Comparison of ENCODE assay signal across 18 cellular contexts in genomic region chr6:149236584-149236983, GRCh38.
DNase-seq lines count a peak whose midpoint lies in the region; ATAC-seq, FAIRE-seq and TF ChIP-seq lines count a peak whose summit lies in the region.
"Had no signal": no experiment of that assay in that cellular context is flagged by ENCODE, and none has a peak within 500 bp of the region (broad histone marks: within the 10 kb centered on the region; RNA-seq: fewer than 3 reads in every experiment).

No MANE protein-coding gene starts in this region.

- no peak for TF ChIP-seq POLR2A in GM18505 (IDR thresholded peaks at IDR 0.05; ENCODE audit: borderline replicate concordance, extremely low read depth, insufficient read depth, insufficient read length)

- H3K9me3 Mint-ChIP-seq in nephron (peaks cover 3% of the 10 kb centered on the region), Calu3 (ENCODE audit: low read depth, unreplicated experiment) (peaks cover 9% of the 10 kb centered on the region)

- peak; percentile 7 for DNase-seq in NCI-H2029 treated with DMSO at 0.1 percent for 48 hours (lab: John Stamatoyannopoulos, UW)
- DNase-seq in astrocyte of the spinal cord (ENCODE audit: low read depth, low spot score), result peak; percentile 78
- DNase-seq in RWPE1 (ENCODE audit: low spot score), result no peak
- no peak for DNase-seq in Calu3
- DNase-seq in D721Med (ENCODE audit: insufficient read length, low spot score), result no peak
- DNase-seq: activated CD4-positive, alpha-beta T cell treated with anti-CD3 and anti-CD28 coated beads for 36 hours; C1 segment of cervical spinal cord; NCI-H524 treated with DMSO at 0.1 percent for 48 hours; sigmoid colon; stimulated activated naive B cell treated with anti-CD40 and anti-IgM and Interleukin-4, amounts not matched to agents 10 μg/mL and 1 μg/mL and 100 μg/mL, for 72 hours; T-helper 2 cell; trophoblast cell had no signal

- intact Hi-C loops in Calu3 (cut with micrococcal nuclease; ENCODE audit: unreplicated experiment), result no loop called here

- CTCF ChIA-PET in HEK293 (lab: Yijun Ruan, JAX) (no interaction called here), RWPE1 (lab: Yijun Ruan, JAX) (interaction anchor here (0.5 kb wide), 1 partner anchor 16 kb away, joined by 3 read pairs; no protein-coding TSS in a partner anchor), Calu3 (lab: Charles Lee) (no interaction called here)

- peaks cover 39% of the 10 kb centered on the region for H3K4me1 ChIP-seq in HEK293 (ENCODE audit: control insufficient read depth, insufficient read depth, low read length)
- H3K4me1 ChIP-seq: neural progenitor cell had no signal

- H3K27me3 Mint-ChIP-seq in nephron (ENCODE audit: low read depth) (no peaks in the 10 kb centered on the region), Calu3 (ENCODE audit: unreplicated experiment) (no peaks in the 10 kb centered on the region)
- H3K27me3 Mint-ChIP-seq: activated CD4-positive, alpha-beta T cell treated with anti-CD3 and anti-CD28 coated beads for 36 hours; stimulated activated naive B cell treated with anti-CD40 and anti-IgM and Interleukin-4, amounts not matched to agents 10 μg/mL and 1 μg/mL and 100 μg/mL, for 72 hours had no signal

- H3K4me3 ChIP-seq in HEK293 (ENCODE audit: low read depth, low read length), result no peak overlapping the region
- H3K4me3 ChIP-seq in astrocyte of the spinal cord (ENCODE audit: low read depth, low read length), result no peak overlapping the region
- H3K4me3 ChIP-seq: lung, neural progenitor cell, sigmoid colon had no signal

- H3K36me3 ChIP-seq in HEK293 (ENCODE audit: control insufficient read depth in 2 of 2, insufficient read depth in 1 of 2, low read length in 2 of 2), result no peaks in the 10 kb centered on the region
- H3K36me3 ChIP-seq: neural progenitor cell, sigmoid colon had no signal

- H3K36me3 Mint-ChIP-seq in nephron (ENCODE audit: low read depth), result no peaks in the 10 kb centered on the region
- H3K36me3 Mint-ChIP-seq in Calu3 (ENCODE audit: insufficient read depth, unreplicated experiment), result peaks cover 14% of the 10 kb centered on the region

- H3K4me1 Mint-ChIP-seq in nephron (peaks cover 61% of the 10 kb centered on the region), Calu3 (ENCODE audit: low read depth, unreplicated experiment) (peaks cover 31% of the 10 kb centered on the region)

- H3K4me3 Mint-ChIP-seq in nephron, result no peak overlapping the region
- no peak overlapping the region for H3K4me3 Mint-ChIP-seq in Calu3 (ENCODE audit: low read depth, unreplicated experiment)
- H3K4me3 Mint-ChIP-seq: activated CD4-positive, alpha-beta T cell treated with anti-CD3 and anti-CD28 coated beads for 36 hours; neural progenitor cell; stimulated activated naive B cell treated with anti-CD40 and anti-IgM and Interleukin-4, amounts not matched to agents 10 μg/mL and 1 μg/mL and 100 μg/mL, for 72 hours had no signal

- in situ Hi-C loops in astrocyte of the spinal cord (cut with HindIII; ENCODE audit: low sequenced_read_pairs), result no loop called here

- TF ChIP-seq CTCF in HEK293 (tag by site-specific recombination; IDR thresholded peaks at IDR 0.05) (no peak), astrocyte of the spinal cord (IDR thresholded peaks at IDR 0.05; ENCODE audit: low read depth, low read length) (no peak), nephron (IDR thresholded peaks at IDR 0.05; ENCODE audit: unreplicated experiment in 3 of 3) (no peak), RWPE1 (conservative IDR thresholded peaks at IDR 0.05; ENCODE audit: low read depth) (no peak), Calu3 (IDR thresholded peaks at IDR 0.05; ENCODE audit: unreplicated experiment) (no peak), D721Med (IDR thresholded peaks at IDR 0.05; ENCODE audit: insufficient read depth, missing control alignments) (no peak)

- BruUV-seq in Calu3 (replicated peaks; lab: Mats Ljungman, UMichigan), result no TSS peak

- FAIRE-seq in D721Med (lab: Jason Lieb, UNC), result no peak
- FAIRE-seq: GM12892 had no signal

- POLR2A ChIA-PET in HEK293 (lab: Yijun Ruan, JAX), result no interaction called here
- POLR2A ChIA-PET in RWPE1 (lab: Yijun Ruan, JAX; ENCODE audit: low non-redundant PET), result no interaction called here

- H3K27ac Mint-ChIP-seq in nephron (peak overlapping the region; percentile 31 to 78 (median 77)), Calu3 (ENCODE audit: unreplicated experiment) (no peak overlapping the region)
- H3K27ac Mint-ChIP-seq: activated CD4-positive, alpha-beta T cell treated with anti-CD3 and anti-CD28 coated beads for 36 hours; neural progenitor cell; stimulated activated naive B cell treated with anti-CD40 and anti-IgM and Interleukin-4, amounts not matched to agents 10 μg/mL and 1 μg/mL and 100 μg/mL, for 72 hours had no signal

- no peaks in the 10 kb centered on the region for H3K9me3 ChIP-seq in HEK293 (ENCODE audit: control insufficient read depth, insufficient read depth, low read depth, low read length)
- H3K9me3 ChIP-seq: sigmoid colon had no signal

- ATAC-seq in GM18505 (IDR thresholded peaks at IDR 0.05; ENCODE audit: unreplicated experiment), result no peak
- ATAC-seq: activated CD4-positive, alpha-beta T cell treated with anti-CD3 and anti-CD28 coated beads for 36 hours; stimulated activated naive B cell treated with anti-CD40 and anti-IgM and Interleukin-4, amounts not matched to agents 10 μg/mL and 1 μg/mL and 100 μg/mL, for 72 hours had no signal

- H3K27ac ChIP-seq in HEK293 (ENCODE audit: extremely low read depth, low read depth, low read length) (no peak overlapping the region), RWPE1 (no peak overlapping the region)
- H3K27ac ChIP-seq: neural progenitor cell, sigmoid colon had no signal

TF ChIP-seq in HEK293, 187 proteins besides CTCF, POLR2A, EP300 and RAD21:
- TF ChIP-seq ZNF558 (tag by site-specific recombination; IDR thresholded peaks at IDR 0.05) (0 out of 2 replicates have a peak, but pooled peaks have one; percentile 12), ZBTB44 (tag by site-specific recombination; IDR thresholded peaks at IDR 0.05) (peak; percentile 27; the same call in 1 of the 2 replicates), ZNF366 (tag by site-specific recombination; conservative IDR thresholded peaks at IDR 0.05) (0 out of 2 replicates have a peak, but pooled peaks have one; percentile 12), ZNF362 (tag by site-specific recombination; IDR thresholded peaks at IDR 0.05) (no peak), OSR2 (tag by site-specific recombination; IDR thresholded peaks at IDR 0.05) (peak; percentile 83), ZNF37A (tag by site-specific recombination; IDR thresholded peaks at IDR 0.05) (0 out of 2 replicates have a peak, but pooled peaks have one; percentile 1), ZNF626 (tag by site-specific recombination; IDR thresholded peaks at IDR 0.05) (no peak), ZBTB20 (tag by site-specific recombination; IDR thresholded peaks at IDR 0.05) (no peak), ZNF112 (tag by site-specific recombination; IDR thresholded peaks at IDR 0.05) (no peak)

Comparison
In these comparisons a context has a peak if more than half of its experiments do, and no peak if none do; other contexts are left out.
1. DNase-seq: peak in NCI-H2029 treated with DMSO at 0.1 percent for 48 hours (single experiment) and astrocyte of the spinal cord (single experiment); none in RWPE1 (single experiment), Calu3 (single experiment) and D721Med (single experiment).